In genomic region chr9:72844440-72844768, GRCh38 we compare ENCODE assay signal across 20 cellular contexts.
A peak's percentile ranks its signal among the peaks of the same experiment; 100 is the strongest.
DNase-seq lines count a peak whose midpoint lies in the region; ATAC-seq, FAIRE-seq and TF ChIP-seq lines count a peak whose summit lies in the region.
"Had no signal": no experiment of that assay in that cellular context is flagged by ENCODE, and none has a peak within 500 bp of the region (broad histone marks: within the 10 kb centered on the region; RNA-seq: fewer than 3 reads in every experiment).

No MANE protein-coding gene starts in this region.

- POLR2A ChIA-PET in A549 (lab: Yijun Ruan, JAX) (no interaction called here), HCT116 (lab: Charles Lee) (no interaction called here)

- H3K9me3 ChIP-seq in A549 (peaks cover 17% of the 10 kb centered on the region; the same call in 2 of the 3 replicates), HCT116 (ENCODE audit: control insufficient read depth in 1 of 2, insufficient read depth in 1 of 2, low read depth in 1 of 2, low read length in 2 of 2) (no peaks in the 10 kb centered on the region), endodermal cell (ENCODE audit: control insufficient read depth, low read length) (peaks cover 18% of the 10 kb centered on the region)

- H3K4me2 ChIP-seq in A549 (no peak overlapping the region), HCT116 (ENCODE audit: low read length) (no peak overlapping the region)

- no peaks in the 10 kb centered on the region for H4K20me1 ChIP-seq in HCT116 (ENCODE audit: insufficient read depth)
- H4K20me1 ChIP-seq: BLaER1 treated with 17β-estradiol and CSF1 and Interleukin-3, amounts not matched to agents 10 nM and 100 nM had no signal

- TF ChIP-seq RAD21 in A549 (conservative IDR thresholded peaks at IDR 0.05 in 1 of 2, IDR thresholded peaks at IDR 0.05 in 1 of 2) = no peak
- no peak for TF ChIP-seq RAD21 in HCT116 (IDR thresholded peaks at IDR 0.05; ENCODE audit: low read depth)

- DNase-seq in A549 (ENCODE audit: low read depth in 1 of 2, low spot score in 1 of 2) (no peak), HCT116 (ENCODE audit: low read depth, low spot score) (no peak), NCI-H69 (lab: John Stamatoyannopoulos, UW) (peak; percentile 59), endodermal cell (no peak), Ammon's horn (ENCODE audit: low spot score) (no peak)
- DNase-seq in stimulated activated CD4-positive, alpha-beta T cell treated with anti-CD3 and anti-CD28 coated beads, Interleukin-12 subunit alpha, Interleukin-12 subunit beta, amount 100 ng/mL, for 4 hours = no peak
- DNase-seq: CD8-positive, alpha-beta T cell; DMS79; HCEC 1CT; KG1; NCI-H1092 treated with DMSO at 0.1 percent for 48 hours; NCI-H146; NCI-H2081 treated with DMSO at 0.1 percent for 48 hours; NCI-H510A; PC-3; SIG-M5 had no signal

- H3K27ac ChIP-seq in A549 (peak overlapping the region; percentile 2 to 74; a peak in 4 of 6 replicates), HCT116 (ENCODE audit: low read depth, low read length) (no peak overlapping the region), endodermal cell (ENCODE audit: low read depth, low read length) (no peak overlapping the region)
- H3K27ac ChIP-seq: BLaER1 treated with 17β-estradiol and CSF1 and Interleukin-3, amounts not matched to agents 10 nM and 100 nM; RWPE1 had no signal

- TF ChIP-seq POLR2A in A549 (IDR thresholded peaks at IDR 0.05; ENCODE audit: low read length) = no peak
- no peak for TF ChIP-seq POLR2A in HCT116 (IDR thresholded peaks at IDR 0.05; ENCODE audit: borderline replicate concordance, extremely low read depth, insufficient read depth, insufficient read length)

- TF ChIP-seq CTCF in A549 (IDR thresholded peaks at IDR 0.05) (no peak), HCT116 (IDR thresholded peaks at IDR 0.05 in 2 of 3, conservative IDR thresholded peaks at IDR 0.05 in 1 of 3; ENCODE audit: borderline replicate concordance in 1 of 3, insufficient read depth in 1 of 3, low read depth in 2 of 3, low read length in 2 of 3) (0 out of 6 replicates have a peak, but pooled peaks of 1 of the 3 experiments have one; percentile 2), endodermal cell (conservative IDR thresholded peaks at IDR 0.05) (peak; percentile 39)

- H2AFZ ChIP-seq in HCT116 (ENCODE audit: low read depth, low read length, poor library complexity, severe bottlenecking) = no peak overlapping the region

- RAD21 ChIA-PET in HCT116 (lab: Charles Lee; ENCODE audit: low non-redundant PET in 1 of 2, low total read pairs in 2 of 2, uncharacterized antibody in 2 of 2, unreplicated experiment in 2 of 2) = interaction anchor here in 1 of 2 experiments (1.0 kb wide), 1 partner anchor 235 kb away, joined by 3 read pairs; no protein-coding TSS in a partner anchor

- peak overlapping the region; percentile 48 for H3K27ac Mint-ChIP-seq in endodermal cell
- H3K27ac Mint-ChIP-seq: CD8-positive, alpha-beta T cell had no signal

- BruUV-seq in HCT116 (replicated peaks; lab: Mats Ljungman, UMichigan) = no TSS peak

- H3K9ac ChIP-seq in HCT116 (ENCODE audit: low read length) = no peak overlapping the region
- no peak overlapping the region for H3K9ac ChIP-seq in endodermal cell (ENCODE audit: extremely low read depth, low read length, poor library complexity, severe bottlenecking)
- H3K9ac ChIP-seq: BLaER1 treated with 17β-estradiol and CSF1 and Interleukin-3, amounts not matched to agents 10 nM and 100 nM had no signal

- no peak overlapping the region for H3K4me3 Mint-ChIP-seq in endodermal cell
- H3K4me3 Mint-ChIP-seq: CD8-positive, alpha-beta T cell had no signal

- peak; percentile 44 to 47; a peak in 3 of 6 replicates for ATAC-seq in A549
- ATAC-seq in HCT116 = peak; percentile 33
- ATAC-seq in GM18868 (IDR thresholded peaks at IDR 0.05; ENCODE audit: unreplicated experiment) = no peak
- no peak for ATAC-seq in HG03139 (IDR thresholded peaks at IDR 0.05; ENCODE audit: unreplicated experiment)
- ATAC-seq: CD8-positive, alpha-beta T cell; PC-3 had no signal

- intact Hi-C loops in HCT116 (cut with micrococcal nuclease) = no loop called here

- no peaks in the 10 kb centered on the region for H3K27me3 Mint-ChIP-seq in endodermal cell (ENCODE audit: insufficient read depth)

- H3K79me2 ChIP-seq in HCT116 (ENCODE audit: insufficient read depth, low read length) = no peaks in the 10 kb centered on the region

- no peaks in the 10 kb centered on the region for H3K9me2 ChIP-seq in HCT116 (ENCODE audit: insufficient read depth)

- WGBS in A549 (ENCODE audit: missing lambda C conversion rate) = 80% methylated on average over 1 of the region's 1 CpG
- 90 to 100% methylated on average over 1 of the region's 1 CpG for WGBS in endodermal cell (ENCODE audit: insufficient coverage in 1 of 2, insufficient read length in 1 of 2), 2 experiments

- FAIRE-seq in A549 (lab: Jason Lieb, UNC) = no peak

- peaks cover 37% of the 10 kb centered on the region for H3K9me3 Mint-ChIP-seq in endodermal cell

- peaks cover 15% of the 10 kb centered on the region for H3K4me1 Mint-ChIP-seq in endodermal cell

- CTCF ChIA-PET in A549 (lab: Yijun Ruan, JAX) = interaction anchor here (0.6 to 4.5 kb wide), 17 partner anchors 8 to 563 kb away, joined by 3 to 41 read pairs (median 4); no protein-coding TSS in a partner anchor
- CTCF ChIA-PET in HCT116 (lab: Charles Lee) = interaction anchor here (0.9 to 2.5 kb wide), 8 partner anchors 8 to 337 kb away, joined by 3 to 16 read pairs (median 3); no protein-coding TSS in a partner anchor

- H3K4me3 ChIP-seq in A549 = no peak overlapping the region
- no peak overlapping the region for H3K4me3 ChIP-seq in HCT116 (replicated peaks in 1 of 2; ENCODE audit: low read depth in 1 of 2, low read length in 2 of 2)
- no peak overlapping the region for H3K4me3 ChIP-seq in endodermal cell (ENCODE audit: low read length)
- H3K4me3 ChIP-seq: BLaER1 treated with 17β-estradiol and CSF1 and Interleukin-3, amounts not matched to agents 10 nM and 100 nM had no signal

- H3K36me3 Mint-ChIP-seq in endodermal cell (ENCODE audit: low read depth) = no peaks in the 10 kb centered on the region
- H3K36me3 Mint-ChIP-seq: CD8-positive, alpha-beta T cell had no signal

- no peaks in the 10 kb centered on the region for H3K36me3 ChIP-seq in HCT116 (ENCODE audit: control insufficient read depth in 1 of 2, insufficient read depth in 2 of 2, low read length in 2 of 2)
- H3K36me3 ChIP-seq in endodermal cell (ENCODE audit: control insufficient read depth, insufficient read depth, low read length) = no peaks in the 10 kb centered on the region
- H3K36me3 ChIP-seq: BLaER1 treated with 17β-estradiol and CSF1 and Interleukin-3, amounts not matched to agents 10 nM and 100 nM had no signal

- no peak for TF ChIP-seq EP300 in A549 (IDR thresholded peaks at IDR 0.05)

- H3K4me1 ChIP-seq in A549 (peaks cover 12% of the 10 kb centered on the region; the same call in 2 of the 3 replicates), HCT116 (ENCODE audit: control insufficient read depth in 1 of 2, insufficient read depth in 2 of 2, low read length in 2 of 2) (peaks cover 4 to 6% of the 10 kb centered on the region in 2 experiments; a peak in 3 of 4 replicates), endodermal cell (ENCODE audit: control insufficient read depth, insufficient read depth, low read length) (no peaks in the 10 kb centered on the region)

- no peaks in the 10 kb centered on the region for H3K27me3 ChIP-seq in HCT116 (ENCODE audit: insufficient read depth, low read length)
- no peaks in the 10 kb centered on the region for H3K27me3 ChIP-seq in endodermal cell (ENCODE audit: control insufficient read depth, insufficient read depth, low read length, poor library complexity, severe bottlenecking)
- H3K27me3 ChIP-seq: BLaER1 treated with 17β-estradiol and CSF1 and Interleukin-3, amounts not matched to agents 10 nM and 100 nM had no signal

TF ChIP-seq in A549, 52 proteins besides CTCF, POLR2A, EP300 and RAD21 (continues in another document):
- TF ChIP-seq RCOR1 (IDR thresholded peaks at IDR 0.05; ENCODE audit: low read depth, low read length) = no peak
- no peak for TF ChIP-seq ZFP36 (IDR thresholded peaks at IDR 0.05; ENCODE audit: borderline replicate concordance, partially characterized antibody)
- TF ChIP-seq MAZ (IDR thresholded peaks at IDR 0.05; ENCODE audit: borderline replicate concordance, low read depth, low read length) = no peak
- TF ChIP-seq FOXS1 (CRISPR knock-in tag; IDR thresholded peaks at IDR 0.05) = no peak
- TF ChIP-seq USF2 (IDR thresholded peaks at IDR 0.05) = no peak
- TF ChIP-seq TP53 (CRISPR knock-in tag; IDR thresholded peaks at IDR 0.05) = no peak
- no peak for TF ChIP-seq EHF (CRISPR knock-in tag; IDR thresholded peaks at IDR 0.05)
- no peak for TF ChIP-seq KDM5A (IDR thresholded peaks at IDR 0.05)
- no peak for TF ChIP-seq KDM1A (IDR thresholded peaks at IDR 0.05; ENCODE audit: low read depth)
- TF ChIP-seq EHMT2 (IDR thresholded peaks at IDR 0.05; ENCODE audit: low read depth) = no peak

TF ChIP-seq in HCT116, 20 proteins besides CTCF, POLR2A, EP300 and RAD21 (continues in another document):
- TF ChIP-seq REST (IDR thresholded peaks at IDR 0.05; ENCODE audit: low read depth) (no peak), SRF (IDR thresholded peaks at IDR 0.05; ENCODE audit: low read depth) (no peak), ZNF274 (IDR thresholded peaks at IDR 0.05; ENCODE audit: low read depth, low read length) (no peak)

Comparison
In these comparisons a context has a peak if more than half of its experiments do, and no peak if none do; other contexts are left out.
1. ATAC-seq: peak in A549 (2 of 2) and HCT116 (single experiment); none in GM18868 (single experiment) and HG03139 (single experiment).
2. H3K27ac ChIP-seq: peak in A549 (2 of 2); none in HCT116 (single experiment) and endodermal cell (single experiment).